In genomic region chr22:38316340-38317236, GRCh38 we compare ENCODE assay signal across 1 cellular context.
TF ChIP-seq lines count a peak whose summit lies in the region.

No MANE protein-coding gene starts in this region.

TF ChIP-seq in HepG2, 621 proteins besides CTCF, POLR2A, EP300 and RAD21 (continued from another document and continues in another):
- TF ChIP-seq, protein P1, sequence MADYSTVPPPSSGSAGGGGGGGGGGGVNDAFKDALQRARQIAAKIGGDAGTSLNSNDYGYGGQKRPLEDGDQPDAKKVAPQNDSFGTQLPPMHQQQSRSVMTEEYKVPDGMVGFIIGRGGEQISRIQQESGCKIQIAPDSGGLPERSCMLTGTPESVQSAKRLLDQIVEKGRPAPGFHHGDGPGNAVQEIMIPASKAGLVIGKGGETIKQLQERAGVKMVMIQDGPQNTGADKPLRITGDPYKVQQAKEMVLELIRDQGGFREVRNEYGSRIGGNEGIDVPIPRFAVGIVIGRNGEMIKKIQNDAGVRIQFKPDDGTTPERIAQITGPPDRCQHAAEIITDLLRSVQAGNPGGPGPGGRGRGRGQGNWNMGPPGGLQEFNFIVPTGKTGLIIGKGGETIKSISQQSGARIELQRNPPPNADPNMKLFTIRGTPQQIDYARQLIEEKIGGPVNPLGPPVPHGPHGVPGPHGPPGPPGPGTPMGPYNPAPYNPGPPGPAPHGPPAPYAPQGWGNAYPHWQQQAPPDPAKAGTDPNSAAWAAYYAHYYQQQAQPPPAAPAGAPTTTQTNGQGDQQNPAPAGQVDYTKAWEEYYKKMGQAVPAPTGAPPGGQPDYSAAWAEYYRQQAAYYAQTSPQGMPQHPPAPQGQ (CRISPR knock-in tag; IDR thresholded peaks at IDR 0.05; ENCODE audit: borderline replicate concordance) = no peak
- TF ChIP-seq DDIT3 (CRISPR knock-in tag; IDR thresholded peaks at IDR 0.05) = no peak
- TF ChIP-seq ZNF567 (CRISPR knock-in tag; IDR thresholded peaks at IDR 0.05; ENCODE audit: borderline replicate concordance) = no peak
- no peak for TF ChIP-seq ZNF335 (CRISPR knock-in tag; IDR thresholded peaks at IDR 0.05)
- no peak for TF ChIP-seq PBX3 (CRISPR knock-in tag; IDR thresholded peaks at IDR 0.05; ENCODE audit: borderline replicate concordance)
- no peak for TF ChIP-seq SNAI1 (CRISPR knock-in tag; IDR thresholded peaks at IDR 0.05; ENCODE audit: borderline replicate concordance)
- TF ChIP-seq, protein P2, sequence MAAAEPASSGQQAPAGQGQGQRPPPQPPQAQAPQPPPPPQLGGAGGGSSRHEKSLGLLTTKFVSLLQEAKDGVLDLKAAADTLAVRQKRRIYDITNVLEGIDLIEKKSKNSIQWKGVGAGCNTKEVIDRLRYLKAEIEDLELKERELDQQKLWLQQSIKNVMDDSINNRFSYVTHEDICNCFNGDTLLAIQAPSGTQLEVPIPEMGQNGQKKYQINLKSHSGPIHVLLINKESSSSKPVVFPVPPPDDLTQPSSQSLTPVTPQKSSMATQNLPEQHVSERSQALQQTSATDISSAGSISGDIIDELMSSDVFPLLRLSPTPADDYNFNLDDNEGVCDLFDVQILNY (CRISPR knock-in tag; conservative IDR thresholded peaks at IDR 0.05) = no peak
- no peak for TF ChIP-seq NR2F1 (CRISPR knock-in tag; IDR thresholded peaks at IDR 0.05)
- TF ChIP-seq ZNF563 (CRISPR knock-in tag; IDR thresholded peaks at IDR 0.05) = peak; percentile 55; the same call in 1 of the 2 replicates
- no peak for TF ChIP-seq ZNF354B (CRISPR knock-in tag; IDR thresholded peaks at IDR 0.05)
- no peak for TF ChIP-seq GZF1 (CRISPR knock-in tag; IDR thresholded peaks at IDR 0.05)
- TF ChIP-seq, protein P3, sequence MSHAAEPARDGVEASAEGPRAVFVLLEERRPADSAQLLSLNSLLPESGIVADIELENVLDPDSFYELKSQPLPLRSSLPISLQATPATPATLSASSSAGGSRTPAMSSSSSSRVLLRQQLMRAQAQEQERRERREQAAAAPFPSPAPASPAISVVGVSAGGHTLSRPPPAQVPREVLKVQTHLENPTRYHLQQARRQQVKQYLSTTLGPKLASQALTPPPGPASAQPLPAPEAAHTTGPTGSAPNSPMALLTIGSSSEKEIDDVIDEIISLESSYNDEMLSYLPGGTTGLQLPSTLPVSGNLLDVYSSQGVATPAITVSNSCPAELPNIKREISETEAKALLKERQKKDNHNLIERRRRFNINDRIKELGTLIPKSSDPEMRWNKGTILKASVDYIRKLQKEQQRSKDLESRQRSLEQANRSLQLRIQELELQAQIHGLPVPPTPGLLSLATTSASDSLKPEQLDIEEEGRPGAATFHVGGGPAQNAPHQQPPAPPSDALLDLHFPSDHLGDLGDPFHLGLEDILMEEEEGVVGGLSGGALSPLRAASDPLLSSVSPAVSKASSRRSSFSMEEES (CRISPR knock-in tag; IDR thresholded peaks at IDR 0.05) = no peak
- no peak for TF ChIP-seq ZBTB21 (CRISPR knock-in tag; IDR thresholded peaks at IDR 0.05)
- TF ChIP-seq ZNF44 (CRISPR knock-in tag; IDR thresholded peaks at IDR 0.05) = no peak
- TF ChIP-seq, protein P4, sequence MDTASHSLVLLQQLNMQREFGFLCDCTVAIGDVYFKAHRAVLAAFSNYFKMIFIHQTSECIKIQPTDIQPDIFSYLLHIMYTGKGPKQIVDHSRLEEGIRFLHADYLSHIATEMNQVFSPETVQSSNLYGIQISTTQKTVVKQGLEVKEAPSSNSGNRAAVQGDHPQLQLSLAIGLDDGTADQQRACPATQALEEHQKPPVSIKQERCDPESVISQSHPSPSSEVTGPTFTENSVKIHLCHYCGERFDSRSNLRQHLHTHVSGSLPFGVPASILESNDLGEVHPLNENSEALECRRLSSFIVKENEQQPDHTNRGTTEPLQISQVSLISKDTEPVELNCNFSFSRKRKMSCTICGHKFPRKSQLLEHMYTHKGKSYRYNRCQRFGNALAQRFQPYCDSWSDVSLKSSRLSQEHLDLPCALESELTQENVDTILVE (CRISPR knock-in tag; IDR thresholded peaks at IDR 0.05) = 0 out of 2 replicates have a peak, but pooled peaks have one; percentile 35
- peak; percentile 37; the same call in 1 of the 2 replicates for TF ChIP-seq GABPB1 (CRISPR knock-in tag; IDR thresholded peaks at IDR 0.05)
- no peak for TF ChIP-seq TSC22D2 (CRISPR knock-in tag; IDR thresholded peaks at IDR 0.05; ENCODE audit: borderline replicate concordance)
- TF ChIP-seq GABPA (IDR thresholded peaks at IDR 0.05; ENCODE audit: low read depth, low read length) = no peak
- no peak for TF ChIP-seq GABPA (CRISPR knock-in tag; IDR thresholded peaks at IDR 0.05; ENCODE audit: low read depth)
- 0 out of 2 replicates have a peak, but pooled peaks have one; percentile 71 for TF ChIP-seq HES4 (CRISPR knock-in tag; IDR thresholded peaks at IDR 0.05; ENCODE audit: borderline replicate concordance)
- no peak for TF ChIP-seq DNMT3B (CRISPR knock-in tag; conservative IDR thresholded peaks at IDR 0.05)
- TF ChIP-seq NPAS2 (CRISPR knock-in tag; IDR thresholded peaks at IDR 0.05; ENCODE audit: borderline replicate concordance) = no peak
- TF ChIP-seq TCF12 (IDR thresholded peaks at IDR 0.05) = no peak
- TF ChIP-seq TCF12 (CRISPR knock-in tag; IDR thresholded peaks at IDR 0.05) = no peak
- TF ChIP-seq ZNF292 (CRISPR knock-in tag; IDR thresholded peaks at IDR 0.05; ENCODE audit: borderline replicate concordance, low read depth) = no peak
- TF ChIP-seq ZNF230 (CRISPR knock-in tag; IDR thresholded peaks at IDR 0.05) = no peak
- TF ChIP-seq ZNF616 (CRISPR knock-in tag; IDR thresholded peaks at IDR 0.05; ENCODE audit: low read depth) = no peak
- TF ChIP-seq, protein P5, sequence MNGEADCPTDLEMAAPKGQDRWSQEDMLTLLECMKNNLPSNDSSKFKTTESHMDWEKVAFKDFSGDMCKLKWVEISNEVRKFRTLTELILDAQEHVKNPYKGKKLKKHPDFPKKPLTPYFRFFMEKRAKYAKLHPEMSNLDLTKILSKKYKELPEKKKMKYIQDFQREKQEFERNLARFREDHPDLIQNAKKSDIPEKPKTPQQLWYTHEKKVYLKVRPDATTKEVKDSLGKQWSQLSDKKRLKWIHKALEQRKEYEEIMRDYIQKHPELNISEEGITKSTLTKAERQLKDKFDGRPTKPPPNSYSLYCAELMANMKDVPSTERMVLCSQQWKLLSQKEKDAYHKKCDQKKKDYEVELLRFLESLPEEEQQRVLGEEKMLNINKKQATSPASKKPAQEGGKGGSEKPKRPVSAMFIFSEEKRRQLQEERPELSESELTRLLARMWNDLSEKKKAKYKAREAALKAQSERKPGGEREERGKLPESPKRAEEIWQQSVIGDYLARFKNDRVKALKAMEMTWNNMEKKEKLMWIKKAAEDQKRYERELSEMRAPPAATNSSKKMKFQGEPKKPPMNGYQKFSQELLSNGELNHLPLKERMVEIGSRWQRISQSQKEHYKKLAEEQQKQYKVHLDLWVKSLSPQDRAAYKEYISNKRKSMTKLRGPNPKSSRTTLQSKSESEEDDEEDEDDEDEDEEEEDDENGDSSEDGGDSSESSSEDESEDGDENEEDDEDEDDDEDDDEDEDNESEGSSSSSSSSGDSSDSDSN (CRISPR knock-in tag; IDR thresholded peaks at IDR 0.05) = peak; percentile 33
- TF ChIP-seq TAF15 (IDR thresholded peaks at IDR 0.05; ENCODE audit: low read depth, low read length, poor library complexity, severe bottlenecking) = no peak
- 0 out of 2 replicates have a peak, but pooled peaks have one; percentile 39 for TF ChIP-seq KAT7 (CRISPR knock-in tag; IDR thresholded peaks at IDR 0.05; ENCODE audit: borderline replicate concordance)
- no peak for TF ChIP-seq ZBTB10 (CRISPR knock-in tag; IDR thresholded peaks at IDR 0.05; ENCODE audit: borderline replicate concordance)
- no peak for TF ChIP-seq RXRB (CRISPR knock-in tag; IDR thresholded peaks at IDR 0.05; ENCODE audit: borderline replicate concordance)
- no peak for TF ChIP-seq ARID2 (CRISPR knock-in tag; IDR thresholded peaks at IDR 0.05; ENCODE audit: borderline replicate concordance)
- peak; percentile 46; the same call in 1 of the 2 replicates for TF ChIP-seq MXD3 (CRISPR knock-in tag; IDR thresholded peaks at IDR 0.05)
- TF ChIP-seq ZNF615 (CRISPR knock-in tag; IDR thresholded peaks at IDR 0.05; ENCODE audit: borderline replicate concordance) = no peak
- no peak for TF ChIP-seq ZNF207 (IDR thresholded peaks at IDR 0.05; ENCODE audit: borderline replicate concordance)
- TF ChIP-seq ZNF180 (CRISPR knock-in tag; IDR thresholded peaks at IDR 0.05; ENCODE audit: borderline replicate concordance, low read depth) = no peak
- TF ChIP-seq, protein P6, sequence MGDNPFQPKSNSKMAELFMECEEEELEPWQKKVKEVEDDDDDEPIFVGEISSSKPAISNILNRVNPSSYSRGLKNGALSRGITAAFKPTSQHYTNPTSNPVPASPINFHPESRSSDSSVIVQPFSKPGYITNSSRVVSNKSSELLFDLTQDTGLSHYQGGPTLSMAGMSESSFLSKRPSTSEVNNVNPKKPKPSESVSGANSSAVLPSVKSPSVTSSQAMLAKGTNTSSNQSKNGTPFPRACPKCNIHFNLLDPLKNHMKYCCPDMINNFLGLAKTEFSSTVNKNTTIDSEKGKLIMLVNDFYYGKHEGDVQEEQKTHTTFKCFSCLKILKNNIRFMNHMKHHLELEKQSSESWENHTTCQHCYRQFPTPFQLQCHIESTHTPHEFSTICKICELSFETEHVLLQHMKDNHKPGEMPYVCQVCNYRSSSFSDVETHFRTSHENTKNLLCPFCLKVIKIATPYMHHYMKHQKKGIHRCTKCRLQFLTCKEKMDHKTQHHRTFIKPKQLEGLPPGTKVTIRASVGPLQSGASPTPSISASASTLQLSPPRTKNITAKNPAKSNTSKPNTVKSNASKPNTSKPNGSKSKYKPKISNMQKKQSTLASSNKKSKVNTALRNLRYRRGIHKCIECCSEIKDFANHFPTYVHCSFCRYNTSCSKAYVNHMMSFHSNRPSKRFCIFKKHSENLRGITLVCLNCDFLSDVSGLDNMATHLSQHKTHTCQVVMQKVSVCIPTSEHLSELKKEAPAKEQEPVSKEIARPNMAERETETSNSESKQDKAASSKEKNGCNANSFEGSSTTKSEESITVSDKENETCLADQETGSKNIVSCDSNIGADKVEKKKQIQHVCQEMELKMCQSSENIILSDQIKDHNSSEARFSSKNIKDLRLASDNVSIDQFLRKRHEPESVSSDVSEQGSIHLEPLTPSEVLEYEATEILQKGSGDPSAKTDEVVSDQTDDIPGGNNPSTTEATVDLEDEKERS (CRISPR knock-in tag; IDR thresholded peaks at IDR 0.05) = no peak
- no peak for TF ChIP-seq NR2F6 (IDR thresholded peaks at IDR 0.05)
- no peak for TF ChIP-seq NR2F6 (CRISPR knock-in tag; IDR thresholded peaks at IDR 0.05)
- no peak for TF ChIP-seq ARHGAP35 (CRISPR knock-in tag; IDR thresholded peaks at IDR 0.05; ENCODE audit: borderline replicate concordance)
- 0 out of 2 replicates have a peak, but pooled peaks have one; percentile 28 for TF ChIP-seq ZNF501 (CRISPR knock-in tag; IDR thresholded peaks at IDR 0.05)
- TF ChIP-seq TCF7 (IDR thresholded peaks at IDR 0.05; ENCODE audit: low read depth) = no peak
- TF ChIP-seq SIX1 (CRISPR knock-in tag; IDR thresholded peaks at IDR 0.05; ENCODE audit: borderline replicate concordance) = no peak
- no peak for TF ChIP-seq NR1H2 (CRISPR knock-in tag; IDR thresholded peaks at IDR 0.05; ENCODE audit: borderline replicate concordance, low read depth)
- no peak for TF ChIP-seq CREM (IDR thresholded peaks at IDR 0.05)
- TF ChIP-seq CREM (CRISPR knock-in tag; IDR thresholded peaks at IDR 0.05) = no peak
- no peak for TF ChIP-seq SIN3A (IDR thresholded peaks at IDR 0.05; ENCODE audit: borderline replicate concordance, low read depth, low read length)
- peak; percentile 37; the same call in 1 of the 2 replicates for TF ChIP-seq ZFY (CRISPR knock-in tag; IDR thresholded peaks at IDR 0.05)
- TF ChIP-seq, protein P7, sequence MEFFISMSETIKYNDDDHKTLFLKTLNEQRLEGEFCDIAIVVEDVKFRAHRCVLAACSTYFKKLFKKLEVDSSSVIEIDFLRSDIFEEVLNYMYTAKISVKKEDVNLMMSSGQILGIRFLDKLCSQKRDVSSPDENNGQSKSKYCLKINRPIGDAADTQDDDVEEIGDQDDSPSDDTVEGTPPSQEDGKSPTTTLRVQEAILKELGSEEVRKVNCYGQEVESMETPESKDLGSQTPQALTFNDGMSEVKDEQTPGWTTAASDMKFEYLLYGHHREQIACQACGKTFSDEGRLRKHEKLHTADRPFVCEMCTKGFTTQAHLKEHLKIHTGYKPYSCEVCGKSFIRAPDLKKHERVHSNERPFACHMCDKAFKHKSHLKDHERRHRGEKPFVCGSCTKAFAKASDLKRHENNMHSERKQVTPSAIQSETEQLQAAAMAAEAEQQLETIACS (CRISPR knock-in tag; IDR thresholded peaks at IDR 0.05) = peak; percentile 63
